31 cellular contexts compared by ENCODE assay signal in genomic region chr5:148248894-148249293, GRCh38. TPM values are rescaled to one million over a fixed set of nuclear protein-coding genes. Genes with fewer than 3 reads are reported as not detected.
"Had no signal": no experiment of that assay in that cellular context is flagged by ENCODE, and none has a peak within 500 bp of the region (broad histone marks: within the 10 kb centered on the region; RNA-seq: fewer than 3 reads in every experiment).

No MANE protein-coding gene starts in this region.

- H3K27ac ChIP-seq: PC-9, RWPE1, VCaP had no signal

- DNase-seq: activated B cell treated with CpG ODN at 0.5 μM for 24 hours; activated CD4-positive, alpha-beta memory T cell treated with anti-CD3 and anti-CD28 coated beads for 36 hours; activated CD4-positive, alpha-beta T cell treated with anti-CD3 and anti-CD28 coated beads for 4 hours; activated CD4-positive, alpha-beta T cell treated with anti-CD3 and anti-CD28 coated beads, Interleukin-2, amount 50 U/mL, for 1 hour; activated CD4-positive, CD25-positive, alpha-beta regulatory T cell treated with anti-CD3 and anti-CD28 coated beads, Interleukin-2, amount 50 U/mL, for 72 hours; activated CD8-positive, alpha-beta memory T cell treated with anti-CD3 and anti-CD28 coated beads, Interleukin-2, amount 50 U/mL, for 4 hours; activated effector memory CD4-positive, alpha-beta T cell treated with Interleukin-2 at 50 U/mL for 16 hours; activated naive CD4-positive, alpha-beta T cell treated with anti-CD3 and anti-CD28 coated beads, Interleukin-2, amount 10 ng/mL, durations not matched to agents 7 days and 5 days; activated naive CD8-positive, alpha-beta T cell treated with anti-CD3 and anti-CD28 coated beads, Interleukin-2, amount 50 U/mL, for 24 hours; activated T-cell treated with anti-CD3 and anti-CD28 coated beads for 4 hours; activated T-cell treated with anti-CD3 and anti-CD28 coated beads, Interleukin-2, amount 50 U/mL, for 48 hours; anterior cingulate cortex; MG63; NCI-H1048; NCI-H1105 treated with DMSO at 0.1 percent for 48 hours; NCI-H1436; NCI-H1694; NCI-H2029; NCI-H345; NCI-H524 treated with DMSO at 0.1 percent for 48 hours; NK-92 treated with Interleukin-12 subunit alpha and Interleukin-12 subunit beta, amount 100 ng/mL, for 24 hours; PC-9; Right ventricle myocardium superior; SW 1271; T-helper 1 cell; T-helper 2 cell; T-helper 9 cell had no signal

- H3K9me3 ChIP-seq: MG63 had no signal

- H3K27me3 ChIP-seq: MG63 had no signal

- H3K36me3 ChIP-seq: MG63 had no signal

- H3K9me3 Mint-ChIP-seq: activated naive CD4-positive, alpha-beta T cell treated with anti-CD3 and anti-CD28 coated beads, Interleukin-2, amount 10 ng/mL, durations not matched to agents 7 days and 5 days had no signal

- H3K4me2 ChIP-seq: PC-9 had no signal

- H3K4me1 Mint-ChIP-seq: activated B cell treated with CpG ODN at 0.5 μM for 24 hours; activated naive CD4-positive, alpha-beta T cell treated with anti-CD3 and anti-CD28 coated beads, Interleukin-2, amount 10 ng/mL, durations not matched to agents 7 days and 5 days; activated naive CD8-positive, alpha-beta T cell treated with anti-CD3 and anti-CD28 coated beads, Interleukin-2, amount 50 U/mL, for 24 hours had no signal

- H3K27me3 Mint-ChIP-seq: activated B cell treated with CpG ODN at 0.5 μM for 24 hours; activated CD4-positive, alpha-beta memory T cell treated with anti-CD3 and anti-CD28 coated beads for 36 hours; activated naive CD4-positive, alpha-beta T cell treated with anti-CD3 and anti-CD28 coated beads, Interleukin-2, amount 10 ng/mL, durations not matched to agents 7 days and 5 days; activated naive CD8-positive, alpha-beta T cell treated with anti-CD3 and anti-CD28 coated beads, Interleukin-2, amount 50 U/mL, for 24 hours had no signal

- H3K4me3 ChIP-seq: MG63, PC-9 had no signal

- H3K4me3 Mint-ChIP-seq: activated B cell treated with CpG ODN at 0.5 μM for 24 hours; activated CD4-positive, alpha-beta memory T cell treated with anti-CD3 and anti-CD28 coated beads for 36 hours; activated naive CD4-positive, alpha-beta T cell treated with anti-CD3 and anti-CD28 coated beads, Interleukin-2, amount 10 ng/mL, durations not matched to agents 7 days and 5 days; activated naive CD8-positive, alpha-beta T cell; activated naive CD8-positive, alpha-beta T cell treated with anti-CD3 and anti-CD28 coated beads, Interleukin-2, amount 50 U/mL, for 24 hours had no signal

- H2AFZ ChIP-seq: PC-9 had no signal

- ATAC-seq: activated naive CD8-positive, alpha-beta T cell treated with anti-CD3 and anti-CD28 coated beads, Interleukin-2, amount 50 U/mL, for 24 hours had no signal

- H3K27ac Mint-ChIP-seq: activated B cell treated with CpG ODN at 0.5 μM for 24 hours; activated CD4-positive, alpha-beta memory T cell treated with anti-CD3 and anti-CD28 coated beads for 36 hours; activated naive CD4-positive, alpha-beta T cell treated with anti-CD3 and anti-CD28 coated beads, Interleukin-2, amount 10 ng/mL, durations not matched to agents 7 days and 5 days; activated naive CD8-positive, alpha-beta T cell; activated naive CD8-positive, alpha-beta T cell treated with anti-CD3 and anti-CD28 coated beads, Interleukin-2, amount 50 U/mL, for 24 hours had no signal

- H3K36me3 Mint-ChIP-seq: activated CD4-positive, alpha-beta memory T cell treated with anti-CD3 and anti-CD28 coated beads for 36 hours; activated naive CD4-positive, alpha-beta T cell treated with anti-CD3 and anti-CD28 coated beads, Interleukin-2, amount 10 ng/mL, durations not matched to agents 7 days and 5 days; activated naive CD8-positive, alpha-beta T cell had no signal

RNA-seq across cellular contexts. Expression of gene MARCOL, which starts 10.6 kb away (rescaled TPM):
- total RNA-seq: activated B cell treated with CpG ODN at 0.5 μM for 24 hours; activated CD4-positive, alpha-beta memory T cell treated with anti-CD3 and anti-CD28 coated beads for 36 hours; cardiac septum; PC-9; Right ventricle myocardium superior had no signal

RNA-seq across cellular contexts. Expression of gene SPINK13, which starts 19.7 kb away (rescaled TPM):
- total RNA-seq: activated B cell treated with CpG ODN at 0.5 μM for 24 hours; activated CD4-positive, alpha-beta memory T cell treated with anti-CD3 and anti-CD28 coated beads for 36 hours; cardiac septum; PC-9; Right ventricle myocardium superior had no signal

RNA-seq across cellular contexts. Expression of gene SPINK6, which starts 46.1 kb away (rescaled TPM):
- total RNA-seq: activated B cell treated with CpG ODN at 0.5 μM for 24 hours; activated CD4-positive, alpha-beta memory T cell treated with anti-CD3 and anti-CD28 coated beads for 36 hours; cardiac septum; PC-9; Right ventricle myocardium superior had no signal
